ENCODE assay signal across 19 cellular contexts in the genomic region with DNA sequence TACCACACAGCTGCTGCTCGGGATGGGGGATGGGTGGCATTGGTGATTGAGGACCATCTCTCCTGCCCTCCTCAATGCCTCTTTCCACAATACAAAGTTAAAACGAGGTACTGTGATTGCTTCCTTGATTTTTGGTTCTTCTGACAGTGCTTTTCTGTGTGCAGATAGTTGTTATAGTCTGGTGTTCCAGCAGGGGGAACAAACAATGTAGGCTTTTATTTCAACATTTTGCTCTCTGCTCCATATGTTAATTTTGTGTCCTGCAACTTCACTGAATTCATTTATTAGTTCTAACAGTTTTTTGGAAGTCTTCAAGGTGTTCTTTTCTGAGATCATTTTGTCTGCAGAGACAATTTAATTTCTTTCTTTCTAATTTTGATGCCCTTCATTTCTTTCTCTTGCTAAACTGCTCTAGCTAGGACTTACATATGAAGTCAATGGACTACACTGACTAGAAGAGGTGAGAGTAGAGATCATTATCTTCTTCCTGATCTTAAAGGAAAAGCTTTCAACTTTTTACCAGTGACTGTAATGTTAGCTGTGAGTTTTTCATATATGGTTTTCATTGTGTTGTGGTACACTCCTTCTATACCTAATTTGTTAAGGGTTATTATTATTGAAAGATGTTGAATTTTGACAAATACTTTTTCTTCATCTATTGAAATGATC. TPM values are rescaled to one million over a fixed set of nuclear protein-coding genes. Genes with fewer than 3 reads are reported as not detected.
DNase-seq lines count a peak whose midpoint lies in the region; ATAC-seq and TF ChIP-seq lines count a peak whose summit lies in the region.
"Had no signal": no experiment of that assay in that cellular context is flagged by ENCODE, and none has a peak within 500 bp of the region (broad histone marks: within the 10 kb centered on the region; RNA-seq: fewer than 3 reads in every experiment).

No MANE protein-coding gene starts in this region.

- no peaks in the 10 kb centered on the region for H3F3A ChIP-seq in Loucy (ENCODE audit: low read depth)

- H3K27ac ChIP-seq in osteoblast (ENCODE audit: low read depth, low read length), result no peak overlapping the region
- H3K27ac ChIP-seq: left ventricle myocardium inferior, stomach, transverse colon had no signal

- H3K27me3 ChIP-seq in Loucy (ENCODE audit: insufficient read depth, low read length, poor library complexity, severe bottlenecking) (no peaks in the 10 kb centered on the region), osteoblast (ENCODE audit: insufficient read depth, low read length) (no peaks in the 10 kb centered on the region)
- H3K27me3 ChIP-seq: stomach, transverse colon had no signal

- H3K9me3 ChIP-seq in Loucy (ENCODE audit: insufficient read depth, low read depth, low read length), result 0 out of 2 replicates have a peak, but pooled peaks cover 5% of the 10 kb centered on the region
- H3K9me3 ChIP-seq in osteoblast (ENCODE audit: low read depth, low read length), result no peaks in the 10 kb centered on the region
- H3K9me3 ChIP-seq: stomach, transverse colon had no signal

- H3K4me1 ChIP-seq in Loucy (ENCODE audit: insufficient read depth, low read length, poor library complexity, severe bottlenecking) (peaks cover 6% of the 10 kb centered on the region), osteoblast (ENCODE audit: insufficient read depth, low read length) (peaks cover 2% of the 10 kb centered on the region)
- H3K4me1 ChIP-seq: transverse colon had no signal

- TF ChIP-seq CTCF in Loucy (conservative IDR thresholded peaks at IDR 0.05; ENCODE audit: low read length) (peak; percentile 46), cardiac fibroblast (IDR thresholded peaks at IDR 0.05; ENCODE audit: low read depth, low read length) (peak; percentile 25), osteoblast (IDR thresholded peaks at IDR 0.05; ENCODE audit: extremely low read depth, low read depth, low read length) (peak; percentile 18)

- H3K36me3 ChIP-seq in Loucy (ENCODE audit: insufficient read depth, low read length) (no peaks in the 10 kb centered on the region), osteoblast (ENCODE audit: insufficient read depth, low read length) (no peaks in the 10 kb centered on the region)
- H3K36me3 ChIP-seq: left ventricle myocardium inferior, stomach, transverse colon had no signal

- H3K9me2 ChIP-seq in Loucy (replicated peaks; ENCODE audit: low read depth, low read length), result no peaks in the 10 kb centered on the region

- DNase-seq in ELR (ENCODE audit: low read depth) (peak; percentile 18), cardiac fibroblast (ENCODE audit: low read depth in 2 of 2) (no peak), osteoblast (ENCODE audit: insufficient read length, low spot score, missing footprints) (no peak), NCI-H2227 treated with DMSO at 0.1 percent for 48 hours (lab: John Stamatoyannopoulos, UW) (no peak)
- no peak for DNase-seq in stimulated activated CD8-positive, alpha-beta memory T cell treated with anti-CD3 and anti-CD28 coated beads, Interleukin-4, amount 100 ng/mL, for 48 hours
- DNase-seq: activated CD4-positive, alpha-beta T cell treated with anti-CD3 and anti-CD28 coated beads for 4 hours; activated naive CD8-positive, alpha-beta T cell treated with anti-CD3 and anti-CD28 coated beads, Interleukin-2, amount 10 ng/mL, durations not matched to agents 7 days and 5 days; immature natural killer cell; left ventricle myocardium inferior; NCI-H2107; NCI-H510A treated with DMSO at 0.1 percent for 48 hours; stimulated activated CD4-positive, alpha-beta T cell treated with anti-CD3 and anti-CD28 coated beads, Interleukin-4, amount 100 ng/mL, for 24 hours; stomach; SW 1271; transverse colon had no signal

- ATAC-seq in HG02798 (IDR thresholded peaks at IDR 0.05; ENCODE audit: poor library complexity, unreplicated experiment) (no peak), HG02588 (IDR thresholded peaks at IDR 0.05; ENCODE audit: unreplicated experiment) (no peak)

- H3K79me2 ChIP-seq in Loucy (ENCODE audit: insufficient read depth, low read length) (no peaks in the 10 kb centered on the region), osteoblast (ENCODE audit: insufficient read depth, low read length) (no peaks in the 10 kb centered on the region)

- H2AFZ ChIP-seq in Loucy (ENCODE audit: low read length) (no peak overlapping the region; the same call in 1 of the 2 replicates), osteoblast (ENCODE audit: low read length) (no peak overlapping the region)

- no peaks in the 10 kb centered on the region for H4K20me1 ChIP-seq in Loucy (ENCODE audit: insufficient read depth, low read length, poor library complexity, severe bottlenecking)
- H4K20me1 ChIP-seq in osteoblast (ENCODE audit: insufficient read depth, low read length), result no peaks in the 10 kb centered on the region

- H3K4me2 ChIP-seq in Loucy (ENCODE audit: low read depth, low read length, poor library complexity, severe bottlenecking) (peak overlapping the region; percentile 33), osteoblast (ENCODE audit: insufficient read depth, low read length) (no peak overlapping the region)

- H3K9ac ChIP-seq in Loucy (ENCODE audit: low read depth, low read length, poor library complexity, severe bottlenecking), result no peak overlapping the region

- H3K4me3 ChIP-seq in Loucy (ENCODE audit: low read length, poor library complexity, severe bottlenecking) (no peak overlapping the region), cardiac fibroblast (replicated peaks in 1 of 2; ENCODE audit: low read depth in 2 of 2, low read length in 2 of 2) (no peak overlapping the region), osteoblast (ENCODE audit: insufficient read depth, low read length) (no peak overlapping the region)
- H3K4me3 ChIP-seq: left ventricle myocardium inferior, stomach, transverse colon had no signal

RNA-seq across cellular contexts. Expression of a gene that starts 45.4 kb away (rescaled TPM):
- total RNA-seq in osteoblast, result 0.29 and 0.36 TPM in 2 replicates
- total RNA-seq: activated naive CD8-positive, alpha-beta T cell treated with anti-CD3 and anti-CD28 coated beads, Interleukin-2, amount 10 ng/mL, durations not matched to agents 7 days and 5 days; activated T-helper 2 cell treated with anti-CD3 and anti-CD28 coated beads, Interferon-gamma antibody, Interleukin-2, Interleukin-4, amounts not matched to agents 10 μg/mL and 5 μg/mL and 100 μg/mL, durations not matched to agents 14 hours and 24 hours and 36 hours; left ventricle myocardium inferior; stomach; transverse colon had no signal
